Comparison of ENCODE assay signal across 7 cellular contexts in genomic region chr18:59265246-59266018, GRCh38. TPM values are rescaled to one million over a fixed set of nuclear protein-coding genes. Genes with fewer than 3 reads are reported as not detected.
DNase-seq lines count a peak whose midpoint lies in the region; ATAC-seq and TF ChIP-seq lines count a peak whose summit lies in the region.

No MANE protein-coding gene starts in this region.

- H3K4me3 ChIP-seq in GM06990 (replicated peaks; ENCODE audit: low read depth, low read length) (peak overlapping the region; percentile 57), WERI-Rb-1 (ENCODE audit: low read depth, low read length) (peak overlapping the region; percentile 33), urinary bladder (ENCODE audit: low read depth, low read length) (peak overlapping the region; percentile 5)

- H3K4me1 ChIP-seq in urinary bladder (ENCODE audit: insufficient read depth) = no peaks in the 10 kb centered on the region

- TF ChIP-seq CTCF in GM06990 (IDR thresholded peaks at IDR 0.05; ENCODE audit: insufficient read depth, low read length, poor library complexity, severe bottlenecking) (no peak), WERI-Rb-1 (IDR thresholded peaks at IDR 0.05; ENCODE audit: low read depth, low read length) (no peak)

- intact Hi-C loops in posterior vena cava (cut with DNase I) = no loop called here

- H3K27ac ChIP-seq in WERI-Rb-1 (peak overlapping the region; percentile 60), urinary bladder (ENCODE audit: low read depth) (no peak overlapping the region)

- H3K27me3 ChIP-seq in GM06990 (replicated peaks; ENCODE audit: control insufficient read depth, insufficient read depth, low read length) (no peaks in the 10 kb centered on the region; the same call in none of the 2 replicates), WERI-Rb-1 (ENCODE audit: insufficient read depth, low read depth, severe bottlenecking) (no peaks in the 10 kb centered on the region)

- H3K36me3 ChIP-seq in GM06990 (ENCODE audit: control insufficient read depth, insufficient read depth, low read length) = no peaks in the 10 kb centered on the region
- peaks cover 38% of the 10 kb centered on the region for H3K36me3 ChIP-seq in WERI-Rb-1
- H3K36me3 ChIP-seq in urinary bladder (ENCODE audit: insufficient read depth) = no peaks in the 10 kb centered on the region

- no peak for DNase-seq in GM06990 (ENCODE audit: extremely low read depth, insufficient read length)
- peak; percentile 89 for DNase-seq in WERI-Rb-1
- DNase-seq in immature natural killer cell = no peak
- no peak for DNase-seq in middle frontal gyrus (ENCODE audit: extremely low spot score, low spot score)
- DNase-seq in posterior vena cava (ENCODE audit: low spot score) = no peak

- peak; percentile 66 for ATAC-seq in HG02852 (IDR thresholded peaks at IDR 0.05; ENCODE audit: unreplicated experiment)

- peaks cover 16 to 44% (median 21%) of the 10 kb centered on the region in 3 donors for H3K27me3 Mint-ChIP-seq in immature natural killer cell (ENCODE audit: low read depth in 3 of 3)

- peaks cover 0 to 4% (median 0%) of the 10 kb centered on the region in 3 donors for H3K36me3 Mint-ChIP-seq in immature natural killer cell

- H3K27ac Mint-ChIP-seq in immature natural killer cell = no peak overlapping the region

- H3K9me3 Mint-ChIP-seq in immature natural killer cell = peaks cover 0 to 9% (median 3%) of the 10 kb centered on the region in 6 donors

- H3K4me1 Mint-ChIP-seq in immature natural killer cell = peaks cover 6 to 11% of the 10 kb centered on the region in 2 donors

- H3K4me3 Mint-ChIP-seq in immature natural killer cell = peak overlapping the region in 3 of 5 donors; percentile 4 to 46 (median 15)

- peaks cover 11% of the 10 kb centered on the region for H3K9me3 ChIP-seq in WERI-Rb-1 (ENCODE audit: severe bottlenecking)

- 1% methylated on average over 39 of the region's 39 CpGs for WGBS in urinary bladder

RNA-seq across cellular contexts. Expression of gene RAX, which starts 7.8 kb away (rescaled TPM):
- polyA plus RNA-seq in immature natural killer cell (not detected), urinary bladder (not detected)
- total RNA-seq in urinary bladder (not detected), posterior vena cava (not detected)

RNA-seq across cellular contexts. Expression of gene GRP, which starts 45.5 kb away (rescaled TPM):
- polyA plus RNA-seq in immature natural killer cell (not detected), urinary bladder (not detected)
- total RNA-seq in urinary bladder (not detected), posterior vena cava (not detected)

RNA-seq across cellular contexts. Expression of gene CPLX4, which starts 53.0 kb away (rescaled TPM):
- not detected for polyA plus RNA-seq in immature natural killer cell
- not detected for total RNA-seq in urinary bladder
- polyA plus RNA-seq in urinary bladder = not detected
- total RNA-seq in posterior vena cava = not detected

Comparison
In these comparisons a context has a peak if more than half of its experiments do, and no peak if none do; other contexts are left out.
1. H3K4me3 ChIP-seq: peak in every context shown above with its lines; median percentile 57 in GM06990; 33 in WERI-Rb-1; 5 in urinary bladder.